ENCODE assay signal across 22 cellular contexts in genomic region chr14:96187216-96188050, GRCh38. TPM values are rescaled to one million over a fixed set of nuclear protein-coding genes. Genes with fewer than 3 reads are reported as not detected.
"Had no signal": no experiment of that assay in that cellular context is flagged by ENCODE, and none has a peak within 500 bp of the region (broad histone marks: within the 10 kb centered on the region; RNA-seq: fewer than 3 reads in every experiment).

No MANE protein-coding gene starts in this region.

- H3K4me3 Mint-ChIP-seq: activated CD4-positive, alpha-beta T cell treated with anti-CD3 and anti-CD28 coated beads, Interleukin-2, amount 10 ng/mL, durations not matched to agents 24 days and 14 days; activated CD8-positive, alpha-beta memory T cell treated with anti-CD3 and anti-CD28 coated beads, Interleukin-2, amount 10 ng/mL, durations not matched to agents 7 days and 5 days; activated CD8-positive, alpha-beta T cell treated with anti-CD3 and anti-CD28 coated beads for 36 hours; activated naive CD4-positive, alpha-beta T cell treated with anti-CD3 and anti-CD28 coated beads, Interleukin-2, amount 50 U/mL, for 24 hours; memory B cell; natural killer cell treated with Interleukin-12 subunit alpha and Interleukin-12 subunit beta and Interleukin-15 and Interleukin-18, amount 100 ng/mL, for 72 hours; T-helper 1 cell treated with Interleukin-12 subunit alpha and Interleukin-12 subunit beta and Interleukin-4 antibody, amounts not matched to agents 30 μg/mL and 1 μg/mL, for 36 hours had no signal

- H3K27ac Mint-ChIP-seq: activated CD4-positive, alpha-beta T cell treated with anti-CD3 and anti-CD28 coated beads, Interleukin-2, amount 10 ng/mL, durations not matched to agents 24 days and 14 days; activated CD8-positive, alpha-beta memory T cell treated with anti-CD3 and anti-CD28 coated beads, Interleukin-2, amount 10 ng/mL, durations not matched to agents 7 days and 5 days; activated CD8-positive, alpha-beta T cell treated with anti-CD3 and anti-CD28 coated beads for 36 hours; activated naive CD4-positive, alpha-beta T cell treated with anti-CD3 and anti-CD28 coated beads, Interleukin-2, amount 50 U/mL, for 24 hours; memory B cell; natural killer cell treated with Interleukin-12 subunit alpha and Interleukin-12 subunit beta and Interleukin-15 and Interleukin-18, amount 100 ng/mL, for 72 hours; T-helper 1 cell treated with Interleukin-12 subunit alpha and Interleukin-12 subunit beta and Interleukin-4 antibody, amounts not matched to agents 30 μg/mL and 1 μg/mL, for 36 hours had no signal

- H3K4me1 ChIP-seq: ascending aorta had no signal

- DNase-seq: activated CD4-positive, alpha-beta T cell treated with anti-CD3 and anti-CD28 coated beads, Interleukin-2, amount 10 ng/mL, durations not matched to agents 24 days and 14 days; activated CD4-positive, CD25-positive, alpha-beta regulatory T cell; activated CD8-positive, alpha-beta memory T cell treated with anti-CD3 and anti-CD28 coated beads, Interleukin-2, amount 10 ng/mL, durations not matched to agents 7 days and 5 days; activated CD8-positive, alpha-beta T cell treated with anti-CD3 and anti-CD28 coated beads for 36 hours; activated gamma-delta T cell; activated T-cell treated with anti-CD3 and anti-CD28 coated beads for 4 hours; heart right ventricle; islet precursor cell; left cardiac atrium; ovary; right cardiac atrium; stimulated activated CD4-positive, alpha-beta T cell treated with anti-CD3 and anti-CD28 coated beads, Interleukin-4, amount 100 ng/mL, for 4 hours; stimulated activated naive CD8-positive, alpha-beta T cell treated with anti-CD3 and anti-CD28 coated beads, Interleukin-15, Interleukin-2, amounts not matched to agents 100 U/mL and 50 U/mL, for 24 hours; upper lobe of left lung had no signal

- H3K9me3 ChIP-seq: ascending aorta, heart right ventricle, neutrophil, ovary, upper lobe of left lung had no signal

- H3K27ac ChIP-seq: ascending aorta, epithelial cell of prostate, heart right ventricle, neutrophil, ovary, upper lobe of left lung had no signal

- H3K4me3 ChIP-seq: ascending aorta, heart right ventricle, ovary, upper lobe of left lung had no signal

- H3K36me3 Mint-ChIP-seq: activated CD8-positive, alpha-beta memory T cell treated with anti-CD3 and anti-CD28 coated beads, Interleukin-2, amount 10 ng/mL, durations not matched to agents 7 days and 5 days; activated naive CD4-positive, alpha-beta T cell treated with anti-CD3 and anti-CD28 coated beads, Interleukin-2, amount 50 U/mL, for 24 hours; memory B cell; natural killer cell treated with Interleukin-12 subunit alpha and Interleukin-12 subunit beta and Interleukin-15 and Interleukin-18, amount 100 ng/mL, for 72 hours had no signal

- ATAC-seq: activated CD8-positive, alpha-beta memory T cell treated with anti-CD3 and anti-CD28 coated beads, Interleukin-2, amount 10 ng/mL, durations not matched to agents 7 days and 5 days; activated CD8-positive, alpha-beta T cell treated with anti-CD3 and anti-CD28 coated beads for 36 hours; heart right ventricle; left cardiac atrium; natural killer cell treated with Interleukin-12 subunit alpha and Interleukin-12 subunit beta and Interleukin-15 and Interleukin-18, amount 100 ng/mL, for 72 hours; right cardiac atrium; stimulated activated naive CD8-positive, alpha-beta T cell treated with anti-CD3 and anti-CD28 coated beads, Interleukin-15, Interleukin-2, amounts not matched to agents 100 U/mL and 50 U/mL, for 24 hours had no signal

- H3K9me3 Mint-ChIP-seq: activated CD4-positive, alpha-beta T cell treated with anti-CD3 and anti-CD28 coated beads, Interleukin-2, amount 10 ng/mL, durations not matched to agents 24 days and 14 days; activated CD8-positive, alpha-beta T cell treated with anti-CD3 and anti-CD28 coated beads for 36 hours; activated naive CD4-positive, alpha-beta T cell treated with anti-CD3 and anti-CD28 coated beads, Interleukin-2, amount 50 U/mL, for 24 hours; memory B cell; natural killer cell treated with Interleukin-12 subunit alpha and Interleukin-12 subunit beta and Interleukin-15 and Interleukin-18, amount 100 ng/mL, for 72 hours; T-helper 1 cell treated with Interleukin-12 subunit alpha and Interleukin-12 subunit beta and Interleukin-4 antibody, amounts not matched to agents 30 μg/mL and 1 μg/mL, for 36 hours had no signal

- H3K27me3 ChIP-seq: ascending aorta, ovary, upper lobe of left lung had no signal

- H3K4me1 Mint-ChIP-seq: activated CD4-positive, alpha-beta T cell treated with anti-CD3 and anti-CD28 coated beads, Interleukin-2, amount 10 ng/mL, durations not matched to agents 24 days and 14 days; activated CD8-positive, alpha-beta memory T cell treated with anti-CD3 and anti-CD28 coated beads, Interleukin-2, amount 10 ng/mL, durations not matched to agents 7 days and 5 days; activated naive CD4-positive, alpha-beta T cell treated with anti-CD3 and anti-CD28 coated beads, Interleukin-2, amount 50 U/mL, for 24 hours had no signal

- H3K36me3 ChIP-seq: ascending aorta, heart right ventricle, neutrophil, ovary, upper lobe of left lung had no signal

- H3K27me3 Mint-ChIP-seq: activated naive CD4-positive, alpha-beta T cell treated with anti-CD3 and anti-CD28 coated beads, Interleukin-2, amount 50 U/mL, for 24 hours had no signal

RNA-seq across cellular contexts. Expression of gene BDKRB2, which starts 17.2 kb away (rescaled TPM):
- total RNA-seq: activated CD4-positive, alpha-beta T cell treated with anti-CD3 and anti-CD28 coated beads, Interleukin-2, amount 10 ng/mL, durations not matched to agents 24 days and 14 days; activated CD8-positive, alpha-beta memory T cell treated with anti-CD3 and anti-CD28 coated beads, Interleukin-2, amount 10 ng/mL, durations not matched to agents 7 days and 5 days; activated CD8-positive, alpha-beta T cell treated with anti-CD3 and anti-CD28 coated beads for 36 hours; natural killer cell treated with Interleukin-12 subunit alpha and Interleukin-12 subunit beta and Interleukin-15 and Interleukin-18, amount 100 ng/mL, for 72 hours; pulmonary artery endothelial cell had no signal
